Comparison of ENCODE assay signal across 1 cellular context in the genomic region with DNA sequence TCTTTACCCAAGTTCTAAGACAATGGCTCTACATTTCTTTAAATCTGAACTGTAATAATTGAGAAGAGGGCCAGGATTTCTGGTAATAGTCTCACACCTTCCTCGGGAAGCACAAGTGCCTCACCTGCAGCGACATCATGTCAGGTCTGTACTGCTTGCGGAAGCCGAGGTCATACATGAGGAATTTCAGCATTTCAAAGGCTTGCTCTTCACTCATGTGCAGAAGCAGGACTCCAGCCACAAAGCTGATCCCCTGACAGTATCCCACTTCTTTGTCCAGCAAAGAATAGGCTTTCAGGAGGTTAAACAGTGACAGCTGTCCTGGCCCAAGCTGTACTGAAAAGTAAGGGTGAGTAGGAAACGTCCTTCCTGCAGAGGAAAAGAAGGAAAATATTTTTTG.
TF ChIP-seq lines count a peak whose summit lies in the region.

No MANE protein-coding gene starts in this region.

TF ChIP-seq in SK-N-SH, 30 proteins besides CTCF, POLR2A, EP300 and RAD21 (continued from another document):
- TF ChIP-seq, protein P1, sequence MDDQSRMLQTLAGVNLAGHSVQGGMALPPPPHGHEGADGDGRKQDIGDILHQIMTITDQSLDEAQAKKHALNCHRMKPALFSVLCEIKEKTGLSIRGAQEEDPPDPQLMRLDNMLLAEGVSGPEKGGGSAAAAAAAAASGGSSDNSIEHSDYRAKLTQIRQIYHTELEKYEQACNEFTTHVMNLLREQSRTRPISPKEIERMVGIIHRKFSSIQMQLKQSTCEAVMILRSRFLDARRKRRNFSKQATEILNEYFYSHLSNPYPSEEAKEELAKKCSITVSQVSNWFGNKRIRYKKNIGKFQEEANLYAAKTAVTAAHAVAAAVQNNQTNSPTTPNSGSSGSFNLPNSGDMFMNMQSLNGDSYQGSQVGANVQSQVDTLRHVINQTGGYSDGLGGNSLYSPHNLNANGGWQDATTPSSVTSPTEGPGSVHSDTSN (IDR thresholded peaks at IDR 0.05): no peak
